8 cellular contexts compared by ENCODE assay signal in the genomic region with DNA sequence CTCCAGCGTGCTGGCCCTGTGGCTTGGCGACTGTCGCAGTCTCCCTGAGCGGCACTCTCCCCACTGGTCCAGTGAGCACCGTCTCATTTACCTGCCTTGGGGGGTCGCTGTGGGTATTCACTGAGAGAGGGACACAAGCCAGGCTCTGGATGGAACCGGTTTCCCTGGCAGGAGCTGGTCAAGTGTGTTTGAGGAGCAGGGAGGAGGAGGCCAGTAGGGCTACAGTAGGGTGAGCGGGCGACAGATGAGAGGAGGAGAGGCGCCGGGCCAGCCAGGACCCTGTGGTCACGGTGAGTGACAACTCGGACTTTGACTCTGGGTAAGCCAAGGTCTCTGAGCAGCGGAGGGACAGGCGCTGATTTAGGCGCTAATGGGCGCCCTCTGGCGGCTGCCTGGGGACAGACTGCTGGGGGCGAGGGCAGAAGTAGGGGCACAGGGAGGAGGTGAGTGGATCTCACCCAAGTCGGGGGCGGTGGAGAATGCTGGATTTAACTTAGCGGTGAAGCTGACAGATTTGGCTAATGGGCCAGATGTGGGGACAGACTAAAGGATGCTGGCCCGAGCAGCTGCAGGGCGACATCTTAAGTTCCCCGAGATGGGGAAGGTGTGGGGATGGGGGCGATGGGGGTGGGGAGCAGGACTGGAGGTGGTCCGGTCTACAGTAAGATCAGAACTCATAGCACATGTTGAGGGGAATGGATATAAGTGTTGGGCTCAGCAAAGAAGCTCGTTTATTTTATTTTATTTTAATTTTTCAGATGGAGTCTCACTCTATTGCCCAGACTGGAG. TPM values are rescaled to one million over a fixed set of nuclear protein-coding genes. Genes with fewer than 3 reads are reported as not detected.
A peak's percentile ranks its signal among the peaks of the same experiment; 100 is the strongest.
DNase-seq lines count a peak whose midpoint lies in the region; ATAC-seq, FAIRE-seq and TF ChIP-seq lines count a peak whose summit lies in the region.

No MANE protein-coding gene starts in this region.

- no peak overlapping the region for H3K27ac Mint-ChIP-seq in activated CD8-positive, alpha-beta T cell treated with anti-CD3 and anti-CD28 coated beads for 36 hours
- H3K27ac Mint-ChIP-seq in memory B cell: peak overlapping the region; percentile 56

- FAIRE-seq in H54 (lab: Jason Lieb, UNC): no peak

- intact Hi-C loops in activated CD8-positive, alpha-beta T cell treated with anti-CD3 and anti-CD28 coated beads for 36 hours (cut with micrococcal nuclease): no loop called here

- H3K9me3 Mint-ChIP-seq in activated CD8-positive, alpha-beta T cell treated with anti-CD3 and anti-CD28 coated beads for 36 hours: no peaks in the 10 kb centered on the region
- no peaks in the 10 kb centered on the region for H3K9me3 Mint-ChIP-seq in memory B cell

- TF ChIP-seq CTCF in AG09319 (IDR thresholded peaks at IDR 0.05; ENCODE audit: low read depth, low read length): peak; percentile 97
- peak; percentile 90 for TF ChIP-seq CTCF in activated CD8-positive, alpha-beta T cell treated with anti-CD3 and anti-CD28 coated beads for 36 hours (IDR thresholded peaks at IDR 0.05)

- H3K36me3 Mint-ChIP-seq in activated CD8-positive, alpha-beta T cell treated with anti-CD3 and anti-CD28 coated beads for 36 hours (ENCODE audit: low read depth): peaks cover 15% of the 10 kb centered on the region
- H3K36me3 Mint-ChIP-seq in memory B cell: no peaks in the 10 kb centered on the region

- DNase-seq in AG09319 (ENCODE audit: extremely low read depth, low read depth) (no peak), H54 (ENCODE audit: insufficient read length, low spot score) (peak; percentile 82), NCI-H774 (lab: John Stamatoyannopoulos, UW) (peak; percentile 71), memory B cell (ENCODE audit: low spot score in 2 of 2) (peak; percentile 71 to 78)
- peak; percentile 83 for DNase-seq in activated CD8-positive, alpha-beta T cell treated with anti-CD3 and anti-CD28 coated beads for 36 hours
- DNase-seq in effector CD4-positive, alpha-beta T cell: peak; percentile 71
- DNase-seq in stimulated activated CD8-positive, alpha-beta memory T cell treated with anti-CD3 and anti-CD28 coated beads, Interleukin-15, amount 100 ng/mL, for 1 hour (ENCODE audit: low read depth): peak; percentile 59

- no peak overlapping the region for H3K4me3 Mint-ChIP-seq in activated CD8-positive, alpha-beta T cell treated with anti-CD3 and anti-CD28 coated beads for 36 hours
- peak overlapping the region; percentile 61 for H3K4me3 Mint-ChIP-seq in memory B cell

- H3K4me1 Mint-ChIP-seq in activated CD8-positive, alpha-beta T cell treated with anti-CD3 and anti-CD28 coated beads for 36 hours (ENCODE audit: low read depth): peaks cover 16% of the 10 kb centered on the region
- H3K4me1 Mint-ChIP-seq in memory B cell: peaks cover 25% of the 10 kb centered on the region

- POLR2A ChIA-PET in activated CD8-positive, alpha-beta T cell treated with anti-CD3 and anti-CD28 coated beads for 36 hours (lab: Charles Lee): interaction anchor here (1.6 kb wide), 1 partner anchor 22 kb away, joined by 4 read pairs; no protein-coding TSS in a partner anchor

- CTCF ChIA-PET in activated CD8-positive, alpha-beta T cell treated with anti-CD3 and anti-CD28 coated beads for 36 hours (lab: Charles Lee): interaction anchor here (0.8 to 3.4 kb wide), 30 partner anchors 8 to 306 kb away, joined by 3 to 33 read pairs (median 4); partner anchors contain the start of genes ADM5, RCN3, RRAS and SCAF1

- H3K27me3 Mint-ChIP-seq in activated CD8-positive, alpha-beta T cell treated with anti-CD3 and anti-CD28 coated beads for 36 hours: no peaks in the 10 kb centered on the region
- no peaks in the 10 kb centered on the region for H3K27me3 Mint-ChIP-seq in memory B cell

- no peak for ATAC-seq in activated CD8-positive, alpha-beta T cell treated with anti-CD3 and anti-CD28 coated beads for 36 hours
- ATAC-seq in memory B cell (ENCODE audit: low read depth): no peak
- no peak for ATAC-seq in HG02938 (IDR thresholded peaks at IDR 0.05; ENCODE audit: unreplicated experiment)

- TF ChIP-seq POLR2A in H54 (IDR thresholded peaks at IDR 0.05; ENCODE audit: low read depth, low read length): no peak

RNA-seq across cellular contexts. Expression of gene PRMT1, which starts 4.7 kb away (rescaled TPM):
- 100 to 1,000 TPM; 419 to 437 TPM for total RNA-seq in activated CD8-positive, alpha-beta T cell treated with anti-CD3 and anti-CD28 coated beads for 36 hours

RNA-seq across cellular contexts. Expression of gene BCL2L12, which starts 6.6 kb away (rescaled TPM):
- total RNA-seq in activated CD8-positive, alpha-beta T cell treated with anti-CD3 and anti-CD28 coated beads for 36 hours: 10 to 100 TPM; 63.4 to 64.6 TPM

RNA-seq across cellular contexts. Expression of gene IRF3, which starts 6.7 kb away (rescaled TPM):
- 100 to 1,000 TPM in 1 of 2 experiments, 10 to 100 TPM in 1; 90.8 to 108 TPM for total RNA-seq in activated CD8-positive, alpha-beta T cell treated with anti-CD3 and anti-CD28 coated beads for 36 hours

RNA-seq across cellular contexts. Expression of gene ADM5, which starts 17.1 kb away (rescaled TPM):
- 1 to 10 TPM; 5.2 to 6.2 TPM for total RNA-seq in activated CD8-positive, alpha-beta T cell treated with anti-CD3 and anti-CD28 coated beads for 36 hours

RNA-seq across cellular contexts. Expression of gene CPT1C, which starts 18.6 kb away (rescaled TPM):
- 1 to 10 TPM in 1 of 2 experiments, under 1 TPM in 1; 0.69 to 1.0 TPM for total RNA-seq in activated CD8-positive, alpha-beta T cell treated with anti-CD3 and anti-CD28 coated beads for 36 hours
